In genomic region chr11:36510567-36511020, GRCh38 we compare ENCODE assay signal across 1 cellular context.
TF ChIP-seq lines count a peak whose summit lies in the region.

No MANE protein-coding gene starts in this region.

TF ChIP-seq in SK-N-SH, 30 proteins besides CTCF, POLR2A, EP300 and RAD21 (continued from another document):
- TF ChIP-seq ZBTB33 (IDR thresholded peaks at IDR 0.05; ENCODE audit: borderline replicate concordance, low read depth) (no peak), GABPA (IDR thresholded peaks at IDR 0.05; ENCODE audit: low read depth) (no peak)
